15 cellular contexts compared by ENCODE assay signal in genomic region chr16:50680556-50680893, GRCh38. TPM values are rescaled to one million over a fixed set of nuclear protein-coding genes. Genes with fewer than 3 reads are reported as not detected.
A peak's percentile ranks its signal among the peaks of the same experiment; 100 is the strongest.
DNase-seq lines count a peak whose midpoint lies in the region; ATAC-seq and TF ChIP-seq lines count a peak whose summit lies in the region.
"Had no signal": no experiment of that assay in that cellular context is flagged by ENCODE, and none has a peak within 500 bp of the region (broad histone marks: within the 10 kb centered on the region; RNA-seq: fewer than 3 reads in every experiment).

No MANE protein-coding gene starts in this region.

- ATAC-seq in naive B cell (ENCODE audit: low read depth in 2 of 2) (no peak), HG02938 (IDR thresholded peaks at IDR 0.05; ENCODE audit: unreplicated experiment) (no peak)

- H3K27me3 ChIP-seq in BLaER1 treated with 17β-estradiol and CSF1 and Interleukin-3, amounts not matched to agents 10 nM and 100 nM = no peaks in the 10 kb centered on the region
- no peaks in the 10 kb centered on the region for H3K27me3 ChIP-seq in DOHH2 (ENCODE audit: control insufficient read depth, low read length)

- peaks cover 10 to 29% (median 24%) of the 10 kb centered on the region in 11 experiments; a peak in 20 of 22 replicates for H3K36me3 ChIP-seq in BLaER1 treated with 17β-estradiol and CSF1 and Interleukin-3, amounts not matched to agents 10 nM and 100 nM
- H3K36me3 ChIP-seq in DOHH2 (ENCODE audit: control insufficient read depth, low read length) = no peaks in the 10 kb centered on the region
- H3K36me3 ChIP-seq: HAP-1 had no signal

- no peaks in the 10 kb centered on the region for H3K9me3 Mint-ChIP-seq in activated T-helper 2 cell treated with anti-CD3 and anti-CD28 coated beads, Interferon-gamma antibody, Interleukin-2, Interleukin-4, amounts not matched to agents 10 μg/mL and 5 μg/mL and 100 μg/mL, durations not matched to agents 14 hours and 24 hours and 36 hours
- H3K9me3 Mint-ChIP-seq in naive B cell = no peaks in the 10 kb centered on the region
- H3K9me3 Mint-ChIP-seq: neural crest cell had no signal

- no peaks in the 10 kb centered on the region for H3F3A ChIP-seq in DOHH2 (ENCODE audit: control insufficient read depth, insufficient read depth)

- H3K27me3 Mint-ChIP-seq in activated T-helper 2 cell treated with anti-CD3 and anti-CD28 coated beads, Interferon-gamma antibody, Interleukin-2, Interleukin-4, amounts not matched to agents 10 μg/mL and 5 μg/mL and 100 μg/mL, durations not matched to agents 14 hours and 24 hours and 36 hours (ENCODE audit: low read depth) = no peaks in the 10 kb centered on the region
- H3K27me3 Mint-ChIP-seq in naive B cell = no peaks in the 10 kb centered on the region

- no peak for TF ChIP-seq CTCF in DOHH2 (IDR thresholded peaks at IDR 0.05; ENCODE audit: low read depth, low read length, poor library complexity, severe bottlenecking)

- peak overlapping the region; percentile 87 for H3K4me3 Mint-ChIP-seq in activated T-helper 2 cell treated with anti-CD3 and anti-CD28 coated beads, Interferon-gamma antibody, Interleukin-2, Interleukin-4, amounts not matched to agents 10 μg/mL and 5 μg/mL and 100 μg/mL, durations not matched to agents 14 hours and 24 hours and 36 hours (ENCODE audit: low read depth)
- peak overlapping the region; percentile 81 to 97 (median 94) for H3K4me3 Mint-ChIP-seq in naive B cell
- H3K4me3 Mint-ChIP-seq: neural crest cell had no signal

- peak overlapping the region; percentile 53 to 71 (median 60) for H3K4me3 ChIP-seq in BLaER1 treated with 17β-estradiol and CSF1 and Interleukin-3, amounts not matched to agents 10 nM and 100 nM
- peak overlapping the region; percentile 64 for H3K4me3 ChIP-seq in DOHH2 (ENCODE audit: low read length)
- H3K4me3 ChIP-seq: HAP-1, SK-N-MC had no signal

- peak overlapping the region; percentile 77 for H3K27ac Mint-ChIP-seq in activated T-helper 2 cell treated with anti-CD3 and anti-CD28 coated beads, Interferon-gamma antibody, Interleukin-2, Interleukin-4, amounts not matched to agents 10 μg/mL and 5 μg/mL and 100 μg/mL, durations not matched to agents 14 hours and 24 hours and 36 hours
- H3K27ac Mint-ChIP-seq in naive B cell = peak overlapping the region; percentile 95 to 98 (median 98)

- peak overlapping the region; percentile 61 to 81 (median 75) for H3K9ac ChIP-seq in BLaER1 treated with 17β-estradiol and CSF1 and Interleukin-3, amounts not matched to agents 10 nM and 100 nM

- intact Hi-C loops in activated T-helper 2 cell treated with anti-CD3 and anti-CD28 coated beads, Interferon-gamma antibody, Interleukin-2, Interleukin-4, amounts not matched to agents 10 μg/mL and 5 μg/mL and 100 μg/mL, durations not matched to agents 14 hours and 24 hours and 36 hours (cut with micrococcal nuclease) = no loop called here

- no peaks in the 10 kb centered on the region for H3K9me2 ChIP-seq in DOHH2 (replicated peaks; ENCODE audit: control insufficient read depth, low read length)

- H3K79me2 ChIP-seq in DOHH2 (ENCODE audit: control insufficient read depth, low read length) = no peaks in the 10 kb centered on the region

- H3K4me1 ChIP-seq in BLaER1 treated with 17β-estradiol and CSF1 and Interleukin-3, amounts not matched to agents 10 nM and 100 nM = peaks cover 64 to 85% (median 73%) of the 10 kb centered on the region in 10 experiments
- peaks cover 20% of the 10 kb centered on the region for H3K4me1 ChIP-seq in DOHH2 (ENCODE audit: control insufficient read depth, low read length)
- H3K4me1 ChIP-seq: Caco-2, HAP-1 had no signal

- H3K9me3 ChIP-seq in BLaER1 treated with 17β-estradiol and CSF1 and Interleukin-3, amounts not matched to agents 10 nM and 100 nM (replicated peaks in 1 of 11) = no peaks in the 10 kb centered on the region
- H3K9me3 ChIP-seq in DOHH2 (ENCODE audit: control insufficient read depth, insufficient read depth, low read length) = no peaks in the 10 kb centered on the region
- H3K9me3 ChIP-seq: Caco-2, HAP-1 had no signal

- H3K4me1 Mint-ChIP-seq in activated T-helper 2 cell treated with anti-CD3 and anti-CD28 coated beads, Interferon-gamma antibody, Interleukin-2, Interleukin-4, amounts not matched to agents 10 μg/mL and 5 μg/mL and 100 μg/mL, durations not matched to agents 14 hours and 24 hours and 36 hours (ENCODE audit: low read depth) = peaks cover 77% of the 10 kb centered on the region
- peaks cover 58 to 82% (median 72%) of the 10 kb centered on the region in 3 donors for H3K4me1 Mint-ChIP-seq in naive B cell
- H3K4me1 Mint-ChIP-seq: neural crest cell had no signal

- peak overlapping the region; percentile 53 to 89 (median 79); a peak in 21 of 22 replicates for H3K27ac ChIP-seq in BLaER1 treated with 17β-estradiol and CSF1 and Interleukin-3, amounts not matched to agents 10 nM and 100 nM
- no peak overlapping the region for H3K27ac ChIP-seq in DOHH2 (ENCODE audit: low read depth, low read length)
- H3K27ac ChIP-seq: SK-N-MC had no signal

- peak overlapping the region; percentile 82 to 98 (median 93) for H3K4me2 ChIP-seq in BLaER1 treated with 17β-estradiol and CSF1 and Interleukin-3, amounts not matched to agents 10 nM and 100 nM
- H3K4me2 ChIP-seq in DOHH2 (ENCODE audit: low read length) = peak overlapping the region; percentile 56

- DNase-seq in activated T-helper 2 cell treated with anti-CD3 and anti-CD28 coated beads, Interferon-gamma antibody, Interleukin-2, Interleukin-4, amounts not matched to agents 10 μg/mL and 5 μg/mL and 100 μg/mL, durations not matched to agents 14 hours and 24 hours and 36 hours (ENCODE audit: low spot score) = no peak
- no peak for DNase-seq in naive B cell
- no peak for DNase-seq in NCI-H2029 treated with DMSO at 0.1 percent for 48 hours (lab: John Stamatoyannopoulos, UW)
- DNase-seq in DMS 273 (lab: John Stamatoyannopoulos, UW; ENCODE audit: unreplicated experiment) = no peak
- DNase-seq in NCI-H187 (lab: John Stamatoyannopoulos, UW) = no peak
- DNase-seq: erythroblast, NCI-H69 had no signal

- H4K20me1 ChIP-seq in BLaER1 treated with 17β-estradiol and CSF1 and Interleukin-3, amounts not matched to agents 10 nM and 100 nM = peaks cover 0 to 14% (median 0%) of the 10 kb centered on the region in 11 experiments; a peak in 3 of 22 replicates
- H4K20me1 ChIP-seq in DOHH2 (ENCODE audit: control insufficient read depth, insufficient read depth, low read depth, low read length) = no peaks in the 10 kb centered on the region

- H3K36me3 Mint-ChIP-seq in activated T-helper 2 cell treated with anti-CD3 and anti-CD28 coated beads, Interferon-gamma antibody, Interleukin-2, Interleukin-4, amounts not matched to agents 10 μg/mL and 5 μg/mL and 100 μg/mL, durations not matched to agents 14 hours and 24 hours and 36 hours (ENCODE audit: low read depth) = peaks cover 45% of the 10 kb centered on the region
- peaks cover 13 to 25% of the 10 kb centered on the region in 2 donors for H3K36me3 Mint-ChIP-seq in naive B cell

RNA-seq across cellular contexts. Expression of gene SNX20, which starts 0.6 kb away (rescaled TPM):
- 34.9 and 35.2 TPM in 2 replicates for total RNA-seq in activated T-helper 2 cell treated with anti-CD3 and anti-CD28 coated beads, Interferon-gamma antibody, Interleukin-2, Interleukin-4, amounts not matched to agents 10 μg/mL and 5 μg/mL and 100 μg/mL, durations not matched to agents 14 hours and 24 hours and 36 hours
- 10 to 100 TPM; 29.0 to 47.0 (median 38.9) TPM for polyA plus RNA-seq in naive B cell (ENCODE audit: low read depth in 6 of 6)
- total RNA-seq: Caco-2, HT1080, neural crest cell had no signal

RNA-seq across cellular contexts. Expression of gene NOD2, which starts 12.9 kb away (rescaled TPM):
- 7.4 and 8.8 TPM in 2 replicates for total RNA-seq in activated T-helper 2 cell treated with anti-CD3 and anti-CD28 coated beads, Interferon-gamma antibody, Interleukin-2, Interleukin-4, amounts not matched to agents 10 μg/mL and 5 μg/mL and 100 μg/mL, durations not matched to agents 14 hours and 24 hours and 36 hours
- under 1 TPM in 4 of 6 donors, not detected in 2; 0.07 to 0.25 (median 0.16) TPM for polyA plus RNA-seq in naive B cell (ENCODE audit: low read depth in 6 of 6)
- total RNA-seq: HT1080 had no signal
